Comparison of ENCODE assay signal across 8 cellular contexts in the genomic region with DNA sequence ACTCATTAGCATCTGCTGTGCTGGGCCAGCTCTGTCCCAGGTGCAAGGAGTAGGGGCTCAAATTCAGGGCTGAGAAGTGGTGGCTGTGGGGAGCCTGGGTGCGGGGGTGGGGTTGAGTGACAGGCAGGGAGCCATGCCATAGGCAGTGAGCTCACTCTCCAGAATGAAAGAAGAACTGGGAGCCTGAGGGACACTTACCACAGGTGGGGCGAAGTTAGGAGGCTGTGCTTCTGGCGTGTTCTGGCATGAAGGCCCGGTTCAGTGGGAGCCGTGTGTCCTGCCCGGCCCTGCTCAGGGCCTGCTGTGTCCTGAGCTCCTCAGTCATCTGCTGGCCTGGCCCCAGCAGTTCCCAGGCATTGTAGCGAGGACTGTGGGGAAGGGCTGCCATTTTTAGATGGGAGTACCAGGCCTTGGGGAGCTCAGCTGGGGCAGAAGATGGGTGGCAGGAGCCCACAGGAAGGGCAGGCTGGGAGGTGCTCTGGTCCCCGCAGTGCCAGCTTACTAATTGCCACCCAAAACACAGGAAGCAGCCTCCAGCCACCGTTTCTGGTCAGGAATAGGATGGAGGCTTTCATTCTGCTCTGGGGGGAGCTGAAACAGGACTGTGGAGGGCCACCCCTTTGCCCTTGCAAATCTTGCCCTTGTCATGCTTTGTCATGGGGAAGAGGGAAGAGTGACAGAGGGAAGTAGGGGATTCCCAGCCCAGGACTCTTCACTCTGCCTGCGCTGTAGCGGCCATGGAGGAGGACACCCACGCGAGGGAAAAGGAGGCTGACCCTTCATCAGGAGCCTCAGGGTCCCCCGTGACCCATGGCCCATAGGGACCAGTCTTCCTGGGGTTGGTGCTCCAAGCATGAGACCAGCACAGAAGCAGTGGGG.
A peak's percentile ranks its signal among the peaks of the same experiment; 100 is the strongest.
DNase-seq lines count a peak whose midpoint lies in the region; ATAC-seq and TF ChIP-seq lines count a peak whose summit lies in the region.

No MANE protein-coding gene starts in this region.

- H3K27ac Mint-ChIP-seq in activated CD8-positive, alpha-beta T cell treated with anti-CD3 and anti-CD28 coated beads, Interleukin-2, amount 10 ng/mL, durations not matched to agents 7 days and 5 days, result peak overlapping the region; percentile 85
- H3K27ac Mint-ChIP-seq in stimulated activated naive B cell treated with anti-CD40 and anti-IgM and Interleukin-4, amounts not matched to agents 10 μg/mL and 1 μg/mL and 100 μg/mL, for 72 hours, result peak overlapping the region; percentile 94
- no peak overlapping the region for H3K27ac Mint-ChIP-seq in glutamatergic neuron (ENCODE audit: unreplicated experiment)

- intact Hi-C loops in left cardiac atrium (cut with DNase I), result loop anchor here in 1 of 2 donors (10.0 kb wide), 1 partner anchor 49 kb away; no protein-coding TSS in a partner anchor

- H3K4me3 ChIP-seq in foreskin fibroblast (ENCODE audit: low read depth in 1 of 2, low read length in 2 of 2), result no peak overlapping the region

- H3K4me1 Mint-ChIP-seq in activated CD8-positive, alpha-beta T cell treated with anti-CD3 and anti-CD28 coated beads, Interleukin-2, amount 10 ng/mL, durations not matched to agents 7 days and 5 days (ENCODE audit: low read depth), result peaks cover 82% of the 10 kb centered on the region
- H3K4me1 Mint-ChIP-seq in stimulated activated naive B cell treated with anti-CD40 and anti-IgM and Interleukin-4, amounts not matched to agents 10 μg/mL and 1 μg/mL and 100 μg/mL, for 72 hours, result peaks cover 67 to 87% of the 10 kb centered on the region in 2 donors
- H3K4me1 Mint-ChIP-seq in glutamatergic neuron (ENCODE audit: low read depth, unreplicated experiment), result peaks cover 15% of the 10 kb centered on the region

- POLR2A ChIA-PET in activated CD8-positive, alpha-beta T cell treated with anti-CD3 and anti-CD28 coated beads, Interleukin-2, amount 10 ng/mL, durations not matched to agents 7 days and 5 days (lab: Charles Lee), result interaction anchor here (0.7 to 11.4 kb wide), 8 partner anchors 13 to 1857 kb away, joined by 3 to 145 read pairs (median 3); no protein-coding TSS in a partner anchor

- no peaks in the 10 kb centered on the region for H3K9me3 Mint-ChIP-seq in activated CD8-positive, alpha-beta T cell treated with anti-CD3 and anti-CD28 coated beads, Interleukin-2, amount 10 ng/mL, durations not matched to agents 7 days and 5 days (ENCODE audit: insufficient read depth)
- H3K9me3 Mint-ChIP-seq in stimulated activated naive B cell treated with anti-CD40 and anti-IgM and Interleukin-4, amounts not matched to agents 10 μg/mL and 1 μg/mL and 100 μg/mL, for 72 hours, result no peaks in the 10 kb centered on the region
- H3K9me3 Mint-ChIP-seq in glutamatergic neuron (ENCODE audit: unreplicated experiment), result no peaks in the 10 kb centered on the region

- CTCF ChIA-PET in activated CD8-positive, alpha-beta T cell treated with anti-CD3 and anti-CD28 coated beads, Interleukin-2, amount 10 ng/mL, durations not matched to agents 7 days and 5 days (lab: Charles Lee), result interaction anchor here (0.6 to 5.0 kb wide), 14 partner anchors 12 to 159 kb away, joined by 3 to 65 read pairs (median 6); no protein-coding TSS in a partner anchor

- H3K36me3 Mint-ChIP-seq in activated CD8-positive, alpha-beta T cell treated with anti-CD3 and anti-CD28 coated beads, Interleukin-2, amount 10 ng/mL, durations not matched to agents 7 days and 5 days (ENCODE audit: low read depth), result peaks cover 77% of the 10 kb centered on the region
- H3K36me3 Mint-ChIP-seq in stimulated activated naive B cell treated with anti-CD40 and anti-IgM and Interleukin-4, amounts not matched to agents 10 μg/mL and 1 μg/mL and 100 μg/mL, for 72 hours, result peaks cover 50 to 62% of the 10 kb centered on the region in 2 donors
- H3K36me3 Mint-ChIP-seq in glutamatergic neuron (ENCODE audit: unreplicated experiment), result no peaks in the 10 kb centered on the region

- H3K4me3 Mint-ChIP-seq in activated CD8-positive, alpha-beta T cell treated with anti-CD3 and anti-CD28 coated beads, Interleukin-2, amount 10 ng/mL, durations not matched to agents 7 days and 5 days, result peak overlapping the region; percentile 78
- peak overlapping the region; percentile 6 to 75 for H3K4me3 Mint-ChIP-seq in stimulated activated naive B cell treated with anti-CD40 and anti-IgM and Interleukin-4, amounts not matched to agents 10 μg/mL and 1 μg/mL and 100 μg/mL, for 72 hours
- H3K4me3 Mint-ChIP-seq in glutamatergic neuron (ENCODE audit: unreplicated experiment), result no peak overlapping the region

- DNase-seq in activated CD8-positive, alpha-beta T cell treated with anti-CD3 and anti-CD28 coated beads, Interleukin-2, amount 10 ng/mL, durations not matched to agents 7 days and 5 days, result no peak
- DNase-seq in left cardiac atrium, result no peak
- DNase-seq in stimulated activated naive B cell treated with anti-CD40 and anti-IgM and Interleukin-4, amounts not matched to agents 10 μg/mL and 1 μg/mL and 100 μg/mL, for 72 hours, result peak; percentile 63
- DNase-seq in glutamatergic neuron, result no peak
- DNase-seq in foreskin fibroblast, result no peak
- DNase-seq in NCI-H524 (lab: John Stamatoyannopoulos, UW), result no peak

- peak; percentile 18 for ATAC-seq in GM19023 (IDR thresholded peaks at IDR 0.05; ENCODE audit: unreplicated experiment)
- ATAC-seq in HG03064 (IDR thresholded peaks at IDR 0.05; ENCODE audit: low read depth, unreplicated experiment), result peak; percentile 0
- ATAC-seq in activated CD8-positive, alpha-beta T cell treated with anti-CD3 and anti-CD28 coated beads, Interleukin-2, amount 10 ng/mL, durations not matched to agents 7 days and 5 days, result peak; percentile 13
- ATAC-seq in left cardiac atrium, result peak; percentile 6 to 33
- peak; percentile 30 to 38 for ATAC-seq in stimulated activated naive B cell treated with anti-CD40 and anti-IgM and Interleukin-4, amounts not matched to agents 10 μg/mL and 1 μg/mL and 100 μg/mL, for 72 hours (replicated peaks)

- no peaks in the 10 kb centered on the region for H3K27me3 Mint-ChIP-seq in activated CD8-positive, alpha-beta T cell treated with anti-CD3 and anti-CD28 coated beads, Interleukin-2, amount 10 ng/mL, durations not matched to agents 7 days and 5 days (ENCODE audit: low read depth)
- H3K27me3 Mint-ChIP-seq in stimulated activated naive B cell treated with anti-CD40 and anti-IgM and Interleukin-4, amounts not matched to agents 10 μg/mL and 1 μg/mL and 100 μg/mL, for 72 hours, result no peaks in the 10 kb centered on the region
- H3K27me3 Mint-ChIP-seq in glutamatergic neuron (ENCODE audit: unreplicated experiment), result peaks cover 8% of the 10 kb centered on the region

- no peak for TF ChIP-seq CTCF in glutamatergic neuron (IDR thresholded peaks at IDR 0.05; ENCODE audit: partially characterized antibody, unreplicated experiment)
- no peak for TF ChIP-seq CTCF in foreskin fibroblast (IDR thresholded peaks at IDR 0.05; ENCODE audit: low read depth, low read length)
